In the genomic region with DNA sequence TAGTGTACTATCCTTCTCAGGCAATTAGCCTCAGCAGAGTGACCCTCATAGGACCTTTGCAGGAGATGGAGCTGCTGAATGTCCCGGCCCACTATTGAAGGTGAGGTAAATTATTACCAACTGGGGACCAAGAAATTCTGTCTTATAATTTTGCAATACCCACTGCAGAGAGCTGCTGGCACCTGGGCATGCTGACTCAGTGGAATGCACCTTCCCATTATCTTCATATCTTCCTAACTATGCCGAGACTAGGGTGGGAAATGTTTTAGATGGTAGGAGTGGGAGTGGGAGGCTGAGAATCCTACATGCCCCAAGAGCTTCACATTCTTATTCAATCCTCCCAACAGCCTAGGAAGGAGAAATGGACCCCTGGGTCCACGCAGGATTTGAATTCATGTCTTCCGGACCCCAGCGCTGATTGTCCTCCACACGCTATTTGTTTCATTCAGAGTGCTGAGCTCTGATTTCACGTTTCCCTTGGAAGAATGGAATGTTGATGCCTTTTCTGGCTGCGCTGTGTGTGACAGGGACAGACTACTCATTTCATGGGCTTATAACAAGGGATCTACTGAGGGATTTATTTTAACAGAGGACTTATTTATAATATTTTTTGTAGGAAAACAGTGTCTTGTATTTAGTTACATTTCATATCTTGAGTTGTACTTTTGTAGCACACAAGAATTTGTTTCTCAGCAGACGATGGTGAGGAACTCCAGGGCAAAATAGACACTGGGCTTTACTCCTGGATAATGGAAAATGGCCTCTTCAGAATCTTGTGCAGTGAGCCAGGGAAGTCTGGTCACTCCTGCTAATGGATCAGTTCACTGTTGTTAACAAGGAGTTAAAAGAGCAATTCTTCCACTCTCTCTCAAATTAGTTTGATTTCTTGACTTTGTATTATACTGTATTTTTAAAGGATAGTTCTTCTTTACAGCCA, we compare ENCODE assay signal across 14 cellular contexts.
DNase-seq lines count a peak whose midpoint lies in the region; ATAC-seq and TF ChIP-seq lines count a peak whose summit lies in the region.
"Had no signal": no experiment of that assay in that cellular context is flagged by ENCODE, and none has a peak within 500 bp of the region (broad histone marks: within the 10 kb centered on the region; RNA-seq: fewer than 3 reads in every experiment).

No MANE protein-coding gene starts in this region.

- H3K4me1 Mint-ChIP-seq in CD4-positive, alpha-beta memory T cell = peaks cover 76 to 100% (median 87%) of the 10 kb centered on the region in 4 donors
- peaks cover 82% of the 10 kb centered on the region for H3K4me1 Mint-ChIP-seq in central memory CD8-positive, alpha-beta T cell
- peaks cover 53% of the 10 kb centered on the region for H3K4me1 Mint-ChIP-seq in neural progenitor cell

- H3K4me1 ChIP-seq in CD4-positive, alpha-beta memory T cell (ENCODE audit: insufficient read depth, low read length) = peaks cover 100% of the 10 kb centered on the region
- H3K4me1 ChIP-seq in PC-9 (replicated peaks; ENCODE audit: insufficient read depth) (peaks cover 62% of the 10 kb centered on the region), neural progenitor cell (peaks cover 22% of the 10 kb centered on the region), heart left ventricle (peaks cover 2 to 67% (median 32%) of the 10 kb centered on the region in 12 donors)
- H3K4me1 ChIP-seq: Caco-2 had no signal

- peak overlapping the region; percentile 46; the same call in 1 of the 2 replicates for H2AFZ ChIP-seq in PC-9
- H2AFZ ChIP-seq in neural progenitor cell (replicated peaks) = no peak overlapping the region

- H3F3A ChIP-seq in PC-9 (ENCODE audit: insufficient read depth, low read depth) (peaks cover 34% of the 10 kb centered on the region), neural progenitor cell (ENCODE audit: low read depth) (no peaks in the 10 kb centered on the region)

- ATAC-seq in central memory CD8-positive, alpha-beta T cell (replicated peaks; ENCODE audit: extremely low read depth, poor library complexity, severe bottlenecking) = no peak
- no peak for ATAC-seq in heart left ventricle
- ATAC-seq: gastrocnemius medialis, WTC11 had no signal

- H3K36me3 Mint-ChIP-seq in CD4-positive, alpha-beta memory T cell = peaks cover 19 to 35% of the 10 kb centered on the region in 2 donors
- H3K36me3 Mint-ChIP-seq in central memory CD8-positive, alpha-beta T cell (ENCODE audit: insufficient read depth) = peaks cover 32% of the 10 kb centered on the region
- H3K36me3 Mint-ChIP-seq in neural progenitor cell = peaks cover 14% of the 10 kb centered on the region
- H3K36me3 Mint-ChIP-seq: WTC11 had no signal

- H3K9me2 ChIP-seq in PC-9 (ENCODE audit: insufficient read depth) = no peaks in the 10 kb centered on the region

- no peak for TF ChIP-seq CTCF in PC-9 (conservative IDR thresholded peaks at IDR 0.05)
- no peak for TF ChIP-seq CTCF in neural progenitor cell (IDR thresholded peaks at IDR 0.05)
- TF ChIP-seq CTCF in heart left ventricle (IDR thresholded peaks at IDR 0.05) = no peak

- WGBS in heart left ventricle, 4 donors = 89 to 91% (median 90%) methylated on average over 9 of the region's 9 CpGs

- POLR2A ChIA-PET in CD4-positive, alpha-beta memory T cell (lab: Charles Lee; ENCODE audit: partially characterized antibody) = interaction anchor here (0.9 to 2.5 kb wide), 12 partner anchors 8 to 97 kb away, joined by 3 to 14 read pairs (median 5); partner anchors contain the start of gene FYN
- POLR2A ChIA-PET in PC-9 (lab: Charles Lee; ENCODE audit: unreplicated experiment) = interaction anchor here (0.6 kb wide), 1 partner anchor 930 kb away, joined by 5 read pairs; no protein-coding TSS in a partner anchor

- intact Hi-C loops in CD4-positive, alpha-beta memory T cell (cut with micrococcal nuclease) = no loop called here
- intact Hi-C loops in PC-9 (cut with micrococcal nuclease; ENCODE audit: unreplicated experiment) (loop anchor here (2.0 kb wide), 1 partner anchor 18 kb away; no protein-coding TSS in a partner anchor), heart left ventricle (cut with DNase I) (loop anchor here in 2 of 10 donors (10.0 kb wide), 1 partner anchor 188 kb away; no protein-coding TSS in a partner anchor)

- no peak overlapping the region for H3K9ac ChIP-seq in neural progenitor cell

- peak overlapping the region; percentile 78 for H3K4me2 ChIP-seq in PC-9
- H3K4me2 ChIP-seq in neural progenitor cell = no peak overlapping the region

- H3K27ac Mint-ChIP-seq in CD4-positive, alpha-beta memory T cell = peak overlapping the region; percentile 94 to 99 (median 96)
- peak overlapping the region; percentile 94 for H3K27ac Mint-ChIP-seq in central memory CD8-positive, alpha-beta T cell (ENCODE audit: low read depth)
- H3K27ac Mint-ChIP-seq in neural progenitor cell = peak overlapping the region; percentile 18
- H3K27ac Mint-ChIP-seq: WTC11 had no signal

- CTCF ChIA-PET in CD4-positive, alpha-beta memory T cell (lab: Charles Lee; ENCODE audit: partially characterized antibody) = interaction anchor here (1.0 to 5.0 kb wide), 7 partner anchors 11 to 204 kb away, joined by 3 to 21 read pairs (median 5); no protein-coding TSS in a partner anchor
- CTCF ChIA-PET in PC-9 (lab: Charles Lee) = no interaction called here

- no peaks in the 10 kb centered on the region for H3K36me3 ChIP-seq in CD4-positive, alpha-beta memory T cell (ENCODE audit: insufficient read depth, low read length)
- H3K36me3 ChIP-seq in PC-9 (ENCODE audit: low read depth) (peaks cover 3% of the 10 kb centered on the region; the same call in 1 of the 2 replicates), neural progenitor cell (no peaks in the 10 kb centered on the region), heart left ventricle (peaks cover 0 to 10% (median 0%) of the 10 kb centered on the region in 9 donors)
- H3K36me3 ChIP-seq: gastrocnemius medialis had no signal

- no peak overlapping the region for H3K4me3 ChIP-seq in CD4-positive, alpha-beta memory T cell (ENCODE audit: low read length in 2 of 2)
- peak overlapping the region; percentile 28; the same call in 1 of the 2 replicates for H3K4me3 ChIP-seq in PC-9
- H3K4me3 ChIP-seq in neural progenitor cell = no peak overlapping the region
- no peak overlapping the region for H3K4me3 ChIP-seq in heart left ventricle
- H3K4me3 ChIP-seq: gastrocnemius medialis had no signal

- H3K27ac ChIP-seq in CD4-positive, alpha-beta memory T cell (ENCODE audit: low read depth, low read length) = peak overlapping the region; percentile 77
- peak overlapping the region; percentile 79 for H3K27ac ChIP-seq in PC-9
- no peak overlapping the region for H3K27ac ChIP-seq in neural progenitor cell
- H3K27ac ChIP-seq in heart left ventricle = peak overlapping the region in 1 of 12 donors; percentile 84
- H3K27ac ChIP-seq: gastrocnemius medialis had no signal

- DNase-seq in CD4-positive, alpha-beta memory T cell = no peak
- DNase-seq in PC-9 (peak; percentile 25 to 85), neural progenitor cell (ENCODE audit: low spot score) (no peak), ecto neural progenitor cell (ENCODE audit: low spot score) (no peak), NCI-H1417 (lab: John Stamatoyannopoulos, UW) (no peak), heart left ventricle (no peak), NCI-H187 (lab: John Stamatoyannopoulos, UW) (no peak)
- no peak for DNase-seq in central memory CD8-positive, alpha-beta T cell (ENCODE audit: low spot score in 2 of 2)
- DNase-seq: Caco-2, gastrocnemius medialis, kidney, NCI-H510A treated with DMSO at 0.1 percent for 48 hours, RPMI8226 had no signal

- H4K20me1 ChIP-seq in PC-9 (ENCODE audit: insufficient read depth) (no peaks in the 10 kb centered on the region), neural progenitor cell (ENCODE audit: low read depth) (peaks cover 3% of the 10 kb centered on the region)

- H3K79me2 ChIP-seq in PC-9 (ENCODE audit: low read depth) (peaks cover 63% of the 10 kb centered on the region; the same call in 1 of the 2 replicates), neural progenitor cell (ENCODE audit: low read depth) (no peaks in the 10 kb centered on the region)

- no peak for TF ChIP-seq POLR2A in heart left ventricle (IDR thresholded peaks at IDR 0.05)

- no peaks in the 10 kb centered on the region for H3K9me3 ChIP-seq in CD4-positive, alpha-beta memory T cell (ENCODE audit: control insufficient read depth in 1 of 2, low read length in 2 of 2)
- H3K9me3 ChIP-seq in PC-9 (ENCODE audit: insufficient read depth, low read depth) = no peaks in the 10 kb centered on the region
- no peaks in the 10 kb centered on the region for H3K9me3 ChIP-seq in neural progenitor cell (ENCODE audit: low read depth)
- H3K9me3 ChIP-seq in heart left ventricle = no peaks in the 10 kb centered on the region
- H3K9me3 ChIP-seq: Caco-2, gastrocnemius medialis had no signal

- no TSS peak for BruUV-seq in PC-9 (replicated peaks; lab: Mats Ljungman, UMichigan)

- no peaks in the 10 kb centered on the region for H3K9me3 Mint-ChIP-seq in CD4-positive, alpha-beta memory T cell
- H3K9me3 Mint-ChIP-seq in central memory CD8-positive, alpha-beta T cell = no peaks in the 10 kb centered on the region
- no peaks in the 10 kb centered on the region for H3K9me3 Mint-ChIP-seq in neural progenitor cell
- H3K9me3 Mint-ChIP-seq: WTC11 had no signal

- H3K4me3 Mint-ChIP-seq in CD4-positive, alpha-beta memory T cell = peak overlapping the region in 5 of 8 donors; percentile 36 to 67 (median 59)
- H3K4me3 Mint-ChIP-seq in central memory CD8-positive, alpha-beta T cell = peak overlapping the region; percentile 54
- H3K4me3 Mint-ChIP-seq in neural progenitor cell = no peak overlapping the region
- H3K4me3 Mint-ChIP-seq: WTC11 had no signal

- H3K27me3 Mint-ChIP-seq in CD4-positive, alpha-beta memory T cell = no peaks in the 10 kb centered on the region
- H3K27me3 Mint-ChIP-seq in central memory CD8-positive, alpha-beta T cell = no peaks in the 10 kb centered on the region
- no peaks in the 10 kb centered on the region for H3K27me3 Mint-ChIP-seq in neural progenitor cell (ENCODE audit: insufficient read depth, low read depth)

- H3K27me3 ChIP-seq in CD4-positive, alpha-beta memory T cell (ENCODE audit: insufficient read depth, low read length) = no peaks in the 10 kb centered on the region
- H3K27me3 ChIP-seq in PC-9 (ENCODE audit: insufficient read depth, low read depth) = no peaks in the 10 kb centered on the region
- H3K27me3 ChIP-seq in neural progenitor cell = no peaks in the 10 kb centered on the region
- no peaks in the 10 kb centered on the region for H3K27me3 ChIP-seq in heart left ventricle
- H3K27me3 ChIP-seq: gastrocnemius medialis had no signal

Comparison
In these comparisons a context has a peak if more than half of its experiments do, and no peak if none do; other contexts are left out.
1. DNase-seq: peak in PC-9 (2 of 2); none in CD4-positive, alpha-beta memory T cell (0 of 5), central memory CD8-positive, alpha-beta T cell (0 of 2), neural progenitor cell (single experiment), ecto neural progenitor cell (single experiment), NCI-H1417 (0 of 3), heart left ventricle (0 of 5) and NCI-H187 (0 of 2).
2. H3K27ac Mint-ChIP-seq: peak in every context shown above with its lines; median percentile 96 in CD4-positive, alpha-beta memory T cell; 94 in central memory CD8-positive, alpha-beta T cell; 18 in neural progenitor cell.